20 cellular contexts compared by ENCODE assay signal in the genomic region with DNA sequence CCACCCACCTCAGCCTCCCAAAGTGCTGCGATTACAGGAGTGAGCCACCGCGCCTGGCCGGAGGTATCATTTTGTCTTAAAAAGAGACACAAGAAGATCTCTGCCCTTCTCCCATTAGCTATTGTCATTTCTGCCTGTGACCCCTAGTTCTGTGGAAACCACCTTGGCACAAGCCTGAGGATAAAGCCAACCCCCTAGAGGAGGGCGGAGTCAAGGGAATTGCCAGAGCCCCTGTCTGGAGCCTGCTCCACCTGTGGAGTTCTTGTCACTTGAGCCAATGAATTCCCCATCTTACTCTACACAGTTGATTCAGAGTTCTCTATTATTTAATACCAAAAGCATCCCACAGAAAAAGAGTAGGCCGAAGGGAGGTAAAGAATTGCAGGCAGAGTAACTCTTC. TPM values are rescaled to one million over a fixed set of nuclear protein-coding genes. Genes with fewer than 3 reads are reported as not detected.
DNase-seq lines count a peak whose midpoint lies in the region; ATAC-seq and TF ChIP-seq lines count a peak whose summit lies in the region.
"Had no signal": no experiment of that assay in that cellular context is flagged by ENCODE, and none has a peak within 500 bp of the region (broad histone marks: within the 10 kb centered on the region; RNA-seq: fewer than 3 reads in every experiment).

No MANE protein-coding gene starts in this region.

- no peaks in the 10 kb centered on the region for H3K27me3 Mint-ChIP-seq in CD4-positive, alpha-beta T cell
- no peaks in the 10 kb centered on the region for H3K27me3 Mint-ChIP-seq in GM23338 (ENCODE audit: insufficient read depth, low read depth, poor library complexity)
- no peaks in the 10 kb centered on the region for H3K27me3 Mint-ChIP-seq in T-cell
- H3K27me3 Mint-ChIP-seq in activated naive CD8-positive, alpha-beta T cell treated with anti-CD3 and anti-CD28 coated beads for 36 hours, result no peaks in the 10 kb centered on the region

- no peak overlapping the region for H3K4me2 ChIP-seq in GM23338

- H3K9me2 ChIP-seq in GM23338 (ENCODE audit: insufficient read depth), result no peaks in the 10 kb centered on the region

- peak overlapping the region; percentile 38 for H3K27ac Mint-ChIP-seq in CD4-positive, alpha-beta T cell
- H3K27ac Mint-ChIP-seq in GM23338 (no peak overlapping the region), T-cell (peak overlapping the region; percentile 11 to 39)
- peak overlapping the region; percentile 43 for H3K27ac Mint-ChIP-seq in activated naive CD8-positive, alpha-beta T cell treated with anti-CD3 and anti-CD28 coated beads for 36 hours
- H3K27ac Mint-ChIP-seq: B cell; CD8-positive, alpha-beta T cell; HFFc6 had no signal

- H3K4me3 ChIP-seq in GM23338 (no peak overlapping the region), breast epithelium (no peak overlapping the region)
- H3K4me3 ChIP-seq: K562 had no signal

- no peaks in the 10 kb centered on the region for H3F3A ChIP-seq in GM23338 (replicated peaks; ENCODE audit: low read depth)

- TF ChIP-seq CTCF in CD4-positive, alpha-beta T cell (IDR thresholded peaks at IDR 0.05), result no peak
- TF ChIP-seq CTCF in GM23338 (conservative IDR thresholded peaks at IDR 0.05; ENCODE audit: low read depth in 2 of 2) (no peak), breast epithelium (IDR thresholded peaks at IDR 0.05) (no peak)

- intact Hi-C loops in CD4-positive, alpha-beta T cell (cut with DNase I, micrococcal nuclease), result loop anchor here in 1 of 2 experiments (1.0 kb wide), 1 partner anchor 120 kb away; no protein-coding TSS in a partner anchor
- intact Hi-C loops in breast epithelium (cut with DNase I; ENCODE audit: low total_unique reads), result no loop called here

- H3K4me1 ChIP-seq in GM23338 (ENCODE audit: insufficient read depth) (peaks cover 18% of the 10 kb centered on the region), breast epithelium (no peaks in the 10 kb centered on the region)

- H4K20me1 ChIP-seq in GM23338 (replicated peaks; ENCODE audit: insufficient read depth), result no peaks in the 10 kb centered on the region

- H3K79me2 ChIP-seq in GM23338 (replicated peaks; ENCODE audit: insufficient read depth), result no peaks in the 10 kb centered on the region

- no peaks in the 10 kb centered on the region for H3K36me3 ChIP-seq in GM23338 (ENCODE audit: insufficient read depth)
- no peaks in the 10 kb centered on the region for H3K36me3 ChIP-seq in breast epithelium

- H3K27me3 ChIP-seq in CD4-positive, alpha-beta T cell (ENCODE audit: control insufficient read depth, insufficient read depth, low read length), result no peaks in the 10 kb centered on the region
- no peaks in the 10 kb centered on the region for H3K27me3 ChIP-seq in GM23338 (ENCODE audit: insufficient read depth)
- no peaks in the 10 kb centered on the region for H3K27me3 ChIP-seq in breast epithelium

- no peak for DNase-seq in CD4-positive, alpha-beta T cell
- no peak for DNase-seq in GM23338 (ENCODE audit: low spot score)
- no peak for DNase-seq in T-cell
- no peak for DNase-seq in activated naive CD8-positive, alpha-beta T cell treated with anti-CD3 and anti-CD28 coated beads for 36 hours
- DNase-seq in HuH-7 (ENCODE audit: low spot score), result no peak
- DNase-seq in 8988T, result no peak
- no peak for DNase-seq in breast epithelium (ENCODE audit: low spot score in 2 of 2)
- DNase-seq: C1 segment of cervical spinal cord; CD8-positive, alpha-beta T cell; COR-L47; DMS153; DMS79 treated with DMSO at 0.1 percent for 48 hours; GF-D8; HCEC 1CT; HFFc6 had no signal

- no peak for TF ChIP-seq POLR2A in breast epithelium (IDR thresholded peaks at IDR 0.05)

- no peak for ATAC-seq in CD4-positive, alpha-beta T cell (ENCODE audit: poor library complexity)
- ATAC-seq in GM23338 (peak; percentile 54; the same call in 2 of the 3 replicates), T-cell (replicated peaks in 1 of 4) (no peak), GM19023 (IDR thresholded peaks at IDR 0.05; ENCODE audit: unreplicated experiment) (no peak)
- ATAC-seq: CD8-positive, alpha-beta T cell; K562 had no signal

- CTCF ChIA-PET in CD4-positive, alpha-beta T cell (lab: Charles Lee), result no interaction called here
- CTCF ChIA-PET in T-cell (lab: Charles Lee), result interaction anchor here in 1 of 2 donors (0.6 to 0.7 kb wide), 2 partner anchors 101 to 121 kb away, joined by 7 to 9 read pairs; no protein-coding TSS in a partner anchor

- H3K4me1 Mint-ChIP-seq in CD4-positive, alpha-beta T cell (ENCODE audit: low read depth), result peaks cover 58% of the 10 kb centered on the region
- H3K4me1 Mint-ChIP-seq in GM23338, result peaks cover 21% of the 10 kb centered on the region
- peaks cover 46 to 56% (median 53%) of the 10 kb centered on the region in 3 donors for H3K4me1 Mint-ChIP-seq in T-cell
- peaks cover 19% of the 10 kb centered on the region for H3K4me1 Mint-ChIP-seq in activated naive CD8-positive, alpha-beta T cell treated with anti-CD3 and anti-CD28 coated beads for 36 hours

- no peaks in the 10 kb centered on the region for H3K9me3 ChIP-seq in CD4-positive, alpha-beta T cell (ENCODE audit: control insufficient read depth, low read length)
- H3K9me3 ChIP-seq in breast epithelium, result no peaks in the 10 kb centered on the region

- H3K27ac ChIP-seq in CD4-positive, alpha-beta T cell (ENCODE audit: low read depth, low read length), result no peak overlapping the region
- no peak overlapping the region for H3K27ac ChIP-seq in GM23338 (ENCODE audit: low read depth)
- H3K27ac ChIP-seq in breast epithelium, result no peak overlapping the region
- H3K27ac ChIP-seq: HL-60 had no signal

- peak overlapping the region; percentile 83; the same call in 1 of the 2 replicates for H2AFZ ChIP-seq in GM23338

- POLR2A ChIA-PET in CD4-positive, alpha-beta T cell (lab: Charles Lee), result interaction anchor here (2.4 kb wide), 1 partner anchor 46 kb away, joined by 19 read pairs; a partner anchor contains a TSS
- POLR2A ChIA-PET in T-cell (lab: Charles Lee), result no interaction called here

- H3K4me3 Mint-ChIP-seq in CD4-positive, alpha-beta T cell, result no peak overlapping the region
- H3K4me3 Mint-ChIP-seq in GM23338, result no peak overlapping the region
- no peak overlapping the region for H3K4me3 Mint-ChIP-seq in T-cell
- H3K4me3 Mint-ChIP-seq in activated naive CD8-positive, alpha-beta T cell treated with anti-CD3 and anti-CD28 coated beads for 36 hours, result no peak overlapping the region
- H3K4me3 Mint-ChIP-seq: B cell; CD8-positive, alpha-beta T cell; HFFc6 had no signal

- H3K9me3 Mint-ChIP-seq in CD4-positive, alpha-beta T cell, result peaks cover 2% of the 10 kb centered on the region
- H3K9me3 Mint-ChIP-seq in GM23338 (no peaks in the 10 kb centered on the region; the same call in 2 of the 3 replicates), T-cell (no peaks in the 10 kb centered on the region)
- no peaks in the 10 kb centered on the region for H3K9me3 Mint-ChIP-seq in activated naive CD8-positive, alpha-beta T cell treated with anti-CD3 and anti-CD28 coated beads for 36 hours
- H3K9me3 Mint-ChIP-seq: CD8-positive, alpha-beta T cell; HFFc6 had no signal

- no peaks in the 10 kb centered on the region for H3K36me3 Mint-ChIP-seq in CD4-positive, alpha-beta T cell (ENCODE audit: low read depth)
- H3K36me3 Mint-ChIP-seq in GM23338 (ENCODE audit: low read depth) (no peaks in the 10 kb centered on the region), T-cell (no peaks in the 10 kb centered on the region)
- H3K36me3 Mint-ChIP-seq in activated naive CD8-positive, alpha-beta T cell treated with anti-CD3 and anti-CD28 coated beads for 36 hours, result no peaks in the 10 kb centered on the region
- H3K36me3 Mint-ChIP-seq: CD8-positive, alpha-beta T cell had no signal

RNA-seq across cellular contexts. Expression of a gene that starts 34.9 kb away (rescaled TPM):
- 10 to 100 TPM; 23.9 to 24.2 TPM for total RNA-seq in CD4-positive, alpha-beta T cell
- 0.12 TPM in 1 of 2 replicates, not detected in the other for total RNA-seq in GM23338 (2014; rRNA removed; shearing (Covaris generic))
- 0.05 TPM in 1 of 2 replicates, not detected in the other for polyA plus RNA-seq in GM23338 (2016; fragmentation: Nextera tagmentation; extraction: Ambion mirVana)
- total RNA-seq in T-cell (10 to 100 TPM; 34.8 to 54.7 (median 52.5) TPM), breast epithelium (1 to 10 TPM; 2.7 to 7.9 (median 4.3) TPM)
- total RNA-seq in activated naive CD8-positive, alpha-beta T cell treated with anti-CD3 and anti-CD28 coated beads for 36 hours, result 10 to 100 TPM; 26.6 to 26.8 TPM
- total RNA-seq: H1, HFFc6 had no signal

RNA-seq across cellular contexts. Expression of a gene that starts 45.0 kb away (rescaled TPM):
- 100 to 1,000 TPM; 190 to 191 TPM for total RNA-seq in CD4-positive, alpha-beta T cell
- total RNA-seq in GM23338 (2014; rRNA removed; shearing (Covaris generic)), result 31.8 and 51.0 TPM in 2 replicates
- polyA plus RNA-seq in GM23338 (2016; fragmentation: Nextera tagmentation; extraction: Ambion mirVana), result 5.9 and 8.2 TPM in 2 replicates
- 100 to 1,000 TPM in 3 of 5 donors, 10 to 100 TPM in 2; 83.3 to 145 (median 101) TPM for total RNA-seq in T-cell
- 1 to 10 TPM; 6.7 to 8.0 TPM for total RNA-seq in activated naive CD8-positive, alpha-beta T cell treated with anti-CD3 and anti-CD28 coated beads for 36 hours
- total RNA-seq in breast epithelium, result 100 to 1,000 TPM; 108 to 184 (median 129) TPM
